In genomic region chr15:25869696-25870095, GRCh38 we compare ENCODE assay signal across 1 cellular context.
TF ChIP-seq lines count a peak whose summit lies in the region.

No MANE protein-coding gene starts in this region.

TF ChIP-seq in GM23338, 12 proteins besides CTCF, POLR2A, EP300 and RAD21 (continued from another document):
- TF ChIP-seq REST (IDR thresholded peaks at IDR 0.05; ENCODE audit: unreplicated experiment) (no peak), JUNB (IDR thresholded peaks at IDR 0.05; ENCODE audit: unreplicated experiment) (no peak), ZNF331 (CRISPR knock-in tag; IDR thresholded peaks at IDR 0.05; ENCODE audit: low read depth) (no peak)
TF ChIP-seq in GM23338: peak in this region for 0.
